ENCODE assay signal across 16 cellular contexts in the genomic region with DNA sequence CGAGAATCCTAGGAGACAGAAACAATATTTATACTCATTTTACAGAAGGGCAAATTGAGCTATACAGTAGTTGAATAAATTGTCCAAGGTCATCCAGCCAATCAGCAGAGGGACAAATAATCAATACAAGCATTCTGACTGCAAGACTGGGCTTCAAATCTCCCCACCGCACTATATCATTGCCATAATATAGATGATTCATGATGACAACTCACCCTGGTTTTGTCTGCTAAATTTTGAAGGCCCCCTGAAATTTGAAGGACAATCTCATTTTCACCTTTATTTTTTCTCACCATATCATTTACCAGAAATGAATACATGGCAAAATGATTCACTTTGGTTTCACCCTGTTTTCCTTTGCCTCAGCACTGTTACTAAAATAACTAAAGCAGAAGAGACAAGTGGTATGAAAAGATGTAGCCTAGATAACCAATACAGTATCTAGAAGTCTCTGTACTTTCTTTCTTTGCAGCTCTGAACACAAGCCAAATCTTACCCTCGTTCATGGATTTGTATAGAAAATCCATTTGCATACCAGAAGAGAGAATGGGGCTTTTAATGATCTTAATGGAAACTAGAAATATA.
DNase-seq lines count a peak whose midpoint lies in the region; ATAC-seq and TF ChIP-seq lines count a peak whose summit lies in the region.
"Had no signal": no experiment of that assay in that cellular context is flagged by ENCODE, and none has a peak within 500 bp of the region (broad histone marks: within the 10 kb centered on the region; RNA-seq: fewer than 3 reads in every experiment).

No MANE protein-coding gene starts in this region.

- H3K36me3 Mint-ChIP-seq in activated CD8-positive, alpha-beta T cell treated with anti-CD3 and anti-CD28 coated beads for 36 hours (ENCODE audit: low read depth): no peaks in the 10 kb centered on the region
- no peaks in the 10 kb centered on the region for H3K36me3 Mint-ChIP-seq in activated CD8-positive, alpha-beta T cell treated with anti-CD3 and anti-CD28 coated beads, Interleukin-2, amount 10 ng/mL, durations not matched to agents 7 days and 5 days (ENCODE audit: low read depth)
- H3K36me3 Mint-ChIP-seq in activated naive CD8-positive, alpha-beta T cell treated with anti-CD3 and anti-CD28 coated beads, Interleukin-2, amount 50 U/mL, for 24 hours (ENCODE audit: low read depth): peaks cover 4% of the 10 kb centered on the region
- peaks cover 2% of the 10 kb centered on the region for H3K36me3 Mint-ChIP-seq in activated naive CD8-positive, alpha-beta T cell treated with anti-CD3 and anti-CD28 coated beads for 36 hours
- H3K36me3 Mint-ChIP-seq: CD8-positive, alpha-beta T cell had no signal

- intact Hi-C loops in activated CD8-positive, alpha-beta T cell treated with anti-CD3 and anti-CD28 coated beads for 36 hours (cut with micrococcal nuclease): no loop called here

- no peaks in the 10 kb centered on the region for H3K27me3 Mint-ChIP-seq in activated CD8-positive, alpha-beta T cell treated with anti-CD3 and anti-CD28 coated beads for 36 hours
- H3K27me3 Mint-ChIP-seq in activated CD8-positive, alpha-beta T cell treated with anti-CD3 and anti-CD28 coated beads, Interleukin-2, amount 10 ng/mL, durations not matched to agents 7 days and 5 days (ENCODE audit: low read depth): no peaks in the 10 kb centered on the region
- H3K27me3 Mint-ChIP-seq in activated naive CD8-positive, alpha-beta T cell treated with anti-CD3 and anti-CD28 coated beads, Interleukin-2, amount 50 U/mL, for 24 hours: no peaks in the 10 kb centered on the region
- H3K27me3 Mint-ChIP-seq in activated naive CD8-positive, alpha-beta T cell treated with anti-CD3 and anti-CD28 coated beads for 36 hours: no peaks in the 10 kb centered on the region

- peak; percentile 53 for ATAC-seq in activated CD8-positive, alpha-beta T cell treated with anti-CD3 and anti-CD28 coated beads for 36 hours
- ATAC-seq in activated CD8-positive, alpha-beta T cell treated with anti-CD3 and anti-CD28 coated beads, Interleukin-2, amount 10 ng/mL, durations not matched to agents 7 days and 5 days: no peak
- peak; percentile 81 for ATAC-seq in activated naive CD8-positive, alpha-beta T cell treated with anti-CD3 and anti-CD28 coated beads, Interleukin-2, amount 50 U/mL, for 24 hours
- ATAC-seq in stimulated activated naive CD8-positive, alpha-beta T cell treated with anti-CD3 and anti-CD28 coated beads, Interleukin-15, Interleukin-2, amounts not matched to agents 100 U/mL and 50 U/mL, for 24 hours: peak; percentile 74
- ATAC-seq: CD8-positive, alpha-beta T cell had no signal

- CTCF ChIA-PET in activated CD8-positive, alpha-beta T cell treated with anti-CD3 and anti-CD28 coated beads for 36 hours (lab: Charles Lee): no interaction called here
- CTCF ChIA-PET in activated CD8-positive, alpha-beta T cell treated with anti-CD3 and anti-CD28 coated beads, Interleukin-2, amount 10 ng/mL, durations not matched to agents 7 days and 5 days (lab: Charles Lee): no interaction called here

- H3K4me3 Mint-ChIP-seq in activated CD8-positive, alpha-beta T cell treated with anti-CD3 and anti-CD28 coated beads for 36 hours: no peak overlapping the region
- H3K4me3 Mint-ChIP-seq in activated CD8-positive, alpha-beta T cell treated with anti-CD3 and anti-CD28 coated beads, Interleukin-2, amount 10 ng/mL, durations not matched to agents 7 days and 5 days: no peak overlapping the region
- no peak overlapping the region for H3K4me3 Mint-ChIP-seq in activated naive CD8-positive, alpha-beta T cell treated with anti-CD3 and anti-CD28 coated beads, Interleukin-2, amount 50 U/mL, for 24 hours
- H3K4me3 Mint-ChIP-seq in activated naive CD8-positive, alpha-beta T cell treated with anti-CD3 and anti-CD28 coated beads for 36 hours: no peak overlapping the region
- H3K4me3 Mint-ChIP-seq: CD8-positive, alpha-beta T cell; H9 had no signal

- no peaks in the 10 kb centered on the region for H3K9me3 Mint-ChIP-seq in activated CD8-positive, alpha-beta T cell treated with anti-CD3 and anti-CD28 coated beads for 36 hours
- no peaks in the 10 kb centered on the region for H3K9me3 Mint-ChIP-seq in activated CD8-positive, alpha-beta T cell treated with anti-CD3 and anti-CD28 coated beads, Interleukin-2, amount 10 ng/mL, durations not matched to agents 7 days and 5 days (ENCODE audit: insufficient read depth)
- no peaks in the 10 kb centered on the region for H3K9me3 Mint-ChIP-seq in activated naive CD8-positive, alpha-beta T cell treated with anti-CD3 and anti-CD28 coated beads, Interleukin-2, amount 50 U/mL, for 24 hours
- no peaks in the 10 kb centered on the region for H3K9me3 Mint-ChIP-seq in activated naive CD8-positive, alpha-beta T cell treated with anti-CD3 and anti-CD28 coated beads for 36 hours
- H3K9me3 Mint-ChIP-seq: CD8-positive, alpha-beta T cell; H9 had no signal

- no peak for TF ChIP-seq CTCF in activated CD8-positive, alpha-beta T cell treated with anti-CD3 and anti-CD28 coated beads for 36 hours (IDR thresholded peaks at IDR 0.05)

- peaks cover 22% of the 10 kb centered on the region for H3K4me1 Mint-ChIP-seq in activated CD8-positive, alpha-beta T cell treated with anti-CD3 and anti-CD28 coated beads for 36 hours (ENCODE audit: low read depth)
- H3K4me1 Mint-ChIP-seq in activated CD8-positive, alpha-beta T cell treated with anti-CD3 and anti-CD28 coated beads, Interleukin-2, amount 10 ng/mL, durations not matched to agents 7 days and 5 days (ENCODE audit: low read depth): peaks cover 9% of the 10 kb centered on the region
- peaks cover 33% of the 10 kb centered on the region for H3K4me1 Mint-ChIP-seq in activated naive CD8-positive, alpha-beta T cell treated with anti-CD3 and anti-CD28 coated beads, Interleukin-2, amount 50 U/mL, for 24 hours
- H3K4me1 Mint-ChIP-seq in activated naive CD8-positive, alpha-beta T cell treated with anti-CD3 and anti-CD28 coated beads for 36 hours: peaks cover 20% of the 10 kb centered on the region

- no peak for DNase-seq in activated CD8-positive, alpha-beta T cell treated with anti-CD3 and anti-CD28 coated beads for 36 hours
- no peak for DNase-seq in activated CD8-positive, alpha-beta T cell treated with anti-CD3 and anti-CD28 coated beads, Interleukin-2, amount 10 ng/mL, durations not matched to agents 7 days and 5 days
- no peak for DNase-seq in activated naive CD8-positive, alpha-beta T cell treated with anti-CD3 and anti-CD28 coated beads, Interleukin-2, amount 50 U/mL, for 24 hours
- no peak for DNase-seq in activated naive CD8-positive, alpha-beta T cell treated with anti-CD3 and anti-CD28 coated beads for 36 hours
- DNase-seq in stimulated activated naive CD8-positive, alpha-beta T cell treated with anti-CD3 and anti-CD28 coated beads, Interleukin-15, Interleukin-2, amounts not matched to agents 100 U/mL and 50 U/mL, for 24 hours: no peak
- no peak for DNase-seq in NCI-H2107 (lab: John Stamatoyannopoulos, UW)
- DNase-seq in AG08395 (ENCODE audit: low spot score): no peak
- DNase-seq: ACHN; BE2C; CD8-positive, alpha-beta T cell; COR-L47; DMS153; DMS79 treated with DMSO at 0.1 percent for 48 hours; EL; GOT3; H9 had no signal

- H3K27ac Mint-ChIP-seq in activated CD8-positive, alpha-beta T cell treated with anti-CD3 and anti-CD28 coated beads for 36 hours: no peak overlapping the region
- no peak overlapping the region for H3K27ac Mint-ChIP-seq in activated CD8-positive, alpha-beta T cell treated with anti-CD3 and anti-CD28 coated beads, Interleukin-2, amount 10 ng/mL, durations not matched to agents 7 days and 5 days
- H3K27ac Mint-ChIP-seq in activated naive CD8-positive, alpha-beta T cell treated with anti-CD3 and anti-CD28 coated beads, Interleukin-2, amount 50 U/mL, for 24 hours: peak overlapping the region; percentile 50
- no peak overlapping the region for H3K27ac Mint-ChIP-seq in activated naive CD8-positive, alpha-beta T cell treated with anti-CD3 and anti-CD28 coated beads for 36 hours
- H3K27ac Mint-ChIP-seq: CD8-positive, alpha-beta T cell; H9 had no signal

- POLR2A ChIA-PET in activated CD8-positive, alpha-beta T cell treated with anti-CD3 and anti-CD28 coated beads for 36 hours (lab: Charles Lee): no interaction called here
- POLR2A ChIA-PET in activated CD8-positive, alpha-beta T cell treated with anti-CD3 and anti-CD28 coated beads, Interleukin-2, amount 10 ng/mL, durations not matched to agents 7 days and 5 days (lab: Charles Lee): no interaction called here
